19 cellular contexts compared by ENCODE assay signal in genomic region chr1:27981146-27981545, GRCh38. TPM values are rescaled to one million over a fixed set of nuclear protein-coding genes. Genes with fewer than 3 reads are reported as not detected.
DNase-seq lines count a peak whose midpoint lies in the region; ATAC-seq, FAIRE-seq and TF ChIP-seq lines count a peak whose summit lies in the region.
"Had no signal": no experiment of that assay in that cellular context is flagged by ENCODE, and none has a peak within 500 bp of the region (broad histone marks: within the 10 kb centered on the region; RNA-seq: fewer than 3 reads in every experiment).

No MANE protein-coding gene starts in this region.

- ATAC-seq in HG02642 (IDR thresholded peaks at IDR 0.05; ENCODE audit: poor library complexity, unreplicated experiment) (no peak), HG02623 (IDR thresholded peaks at IDR 0.05; ENCODE audit: unreplicated experiment) (no peak)
- ATAC-seq: mucosa of descending colon had no signal

- in situ Hi-C loops in GM23248 (cut with MboI): no loop called here

- H3F3A ChIP-seq in GM23248 (ENCODE audit: insufficient read depth): peaks cover 20% of the 10 kb centered on the region

- DNase-seq in GM23248 (peak; percentile 33), bronchial epithelial cell (ENCODE audit: low read depth) (no peak), mesenchymal stem cell (no peak), pons (ENCODE audit: low spot score) (no peak), cardiac septum (ENCODE audit: low spot score) (no peak)
- DNase-seq: activated CD4-positive, alpha-beta T cell treated with anti-CD3 and anti-CD28 coated beads, Interleukin-2, amount 10 ng/mL, durations not matched to agents 24 days and 14 days; activated naive CD4-positive, alpha-beta T cell; AML-193; amniotic stem cell; Caco-2; glutamatergic neuron; mucosa of descending colon; NCI-H2081 treated with DMSO at 0.1 percent for 48 hours; NCI-H524; spleen; stimulated activated CD4-positive, alpha-beta T cell treated with anti-CD3 and anti-CD28 coated beads, Interleukin-4, amount 100 ng/mL, for 4 hours had no signal

- H2BK120ac ChIP-seq in mesenchymal stem cell (ENCODE audit: low read depth, low read length): no peak overlapping the region

- H4K91ac ChIP-seq in mesenchymal stem cell (ENCODE audit: low read length): no peak overlapping the region

- no peak overlapping the region for H2BK12ac ChIP-seq in mesenchymal stem cell (ENCODE audit: low read length in 2 of 2)

- no peak overlapping the region for H2BK15ac ChIP-seq in mesenchymal stem cell (ENCODE audit: low read depth, poor library complexity, severe bottlenecking)

- no peaks in the 10 kb centered on the region for H3K79me1 ChIP-seq in mesenchymal stem cell (replicated peaks; ENCODE audit: low read length, poor library complexity, severe bottlenecking)

- H3K18ac ChIP-seq in mesenchymal stem cell (ENCODE audit: low read depth in 1 of 2, low read length in 2 of 2): no peak overlapping the region

- H3K23ac ChIP-seq in mesenchymal stem cell (ENCODE audit: low read length in 2 of 2): no peak overlapping the region

- H3K4me3 ChIP-seq in BLaER1 (no peak overlapping the region), GM23248 (no peak overlapping the region), bronchial epithelial cell (ENCODE audit: low read depth, low read length) (no peak overlapping the region), mesenchymal stem cell (ENCODE audit: insufficient read depth in 1 of 2, low read depth in 1 of 2, low read length in 2 of 2) (no peak overlapping the region)
- H3K4me3 ChIP-seq: mucosa of descending colon, spleen had no signal

- no peak overlapping the region for H2BK5ac ChIP-seq in mesenchymal stem cell (ENCODE audit: low read depth, low read length, poor library complexity, severe bottlenecking)

- no peak overlapping the region for H2AK5ac ChIP-seq in mesenchymal stem cell (ENCODE audit: low read length, severe bottlenecking)

- H3K14ac ChIP-seq in mesenchymal stem cell (ENCODE audit: low read length in 2 of 2): no peak overlapping the region

- H4K20me1 ChIP-seq in BLaER1 (no peaks in the 10 kb centered on the region), GM23248 (ENCODE audit: insufficient read depth) (no peaks in the 10 kb centered on the region)

- no peak overlapping the region for H3K4me2 ChIP-seq in BLaER1
- peak overlapping the region; percentile 28 for H3K4me2 ChIP-seq in GM23248 (ENCODE audit: unreplicated experiment)
- no peak overlapping the region for H3K4me2 ChIP-seq in mesenchymal stem cell (ENCODE audit: low read length, poor library complexity, severe bottlenecking)

- H3K4me1 ChIP-seq in BLaER1 (no peaks in the 10 kb centered on the region), GM23248 (ENCODE audit: insufficient read depth) (peaks cover 19% of the 10 kb centered on the region), mesenchymal stem cell (ENCODE audit: control insufficient read depth, insufficient read depth, low read depth, low read length) (peaks cover 1% of the 10 kb centered on the region)
- H3K4me1 ChIP-seq: Caco-2 had no signal

- H4K8ac ChIP-seq in mesenchymal stem cell (ENCODE audit: low read length): no peak overlapping the region

- peak; percentile 43 for FAIRE-seq in bronchial epithelial cell (lab: Jason Lieb, UNC)

- 57 to 62% methylated on average over 3 of the region's 3 CpGs for whole genome bisulfite sequencing in GM23248 (ENCODE audit: low coverage in 1 of 2, low lambda C conversion rate in 2 of 2, missing lambda C conversion rate in 2 of 2), 2 experiments
- 96% methylated on average over 3 of the region's 3 CpGs for WGBS in mesenchymal stem cell

- H3K9ac ChIP-seq in BLaER1 (0 out of 2 replicates have a peak overlapping the region, but pooled peaks have one; percentile 8), GM23248 (peak overlapping the region; percentile 16; the same call in 1 of the 2 replicates), mesenchymal stem cell (ENCODE audit: low read length) (peak overlapping the region; percentile 47)

- H3K79me2 ChIP-seq in GM23248 (ENCODE audit: insufficient read depth): no peaks in the 10 kb centered on the region

- H3K27me3 ChIP-seq in BLaER1 (no peaks in the 10 kb centered on the region), GM23248 (replicated peaks; ENCODE audit: insufficient read depth) (no peaks in the 10 kb centered on the region), bronchial epithelial cell (ENCODE audit: control insufficient read depth, insufficient read depth, low read length) (no peaks in the 10 kb centered on the region), mesenchymal stem cell (ENCODE audit: control insufficient read depth in 1 of 2, insufficient read depth in 1 of 2, low read length in 2 of 2) (no peaks in the 10 kb centered on the region)
- H3K27me3 ChIP-seq: spleen had no signal

- H2AFZ ChIP-seq in GM23248: no peak overlapping the region
- H2AFZ ChIP-seq in mesenchymal stem cell (ENCODE audit: low read depth, low read length): no peak overlapping the region

- H3K36me3 ChIP-seq in BLaER1: peaks cover 30% of the 10 kb centered on the region
- no peaks in the 10 kb centered on the region for H3K36me3 ChIP-seq in GM23248 (ENCODE audit: low read depth)
- peaks cover 3% of the 10 kb centered on the region for H3K36me3 ChIP-seq in bronchial epithelial cell (ENCODE audit: control insufficient read depth, insufficient read depth, low read length)
- H3K36me3 ChIP-seq in mesenchymal stem cell (ENCODE audit: control insufficient read depth in 1 of 2, insufficient read depth in 2 of 2, low read depth in 1 of 2, low read length in 2 of 2): peaks cover 6 to 20% of the 10 kb centered on the region in 2 experiments

- intact Hi-C loops in cardiac septum (cut with DNase I): no loop called here

- no peaks in the 10 kb centered on the region for H3K9me2 ChIP-seq in GM23248 (ENCODE audit: insufficient read depth)

- TF ChIP-seq CTCF in bronchial epithelial cell (IDR thresholded peaks at IDR 0.05; ENCODE audit: insufficient read depth, low read length, severe bottlenecking): no peak

- H3K9me3 ChIP-seq in BLaER1: no peaks in the 10 kb centered on the region
- no peaks in the 10 kb centered on the region for H3K9me3 ChIP-seq in GM23248 (ENCODE audit: low read depth)
- H3K9me3 ChIP-seq in mesenchymal stem cell (ENCODE audit: control insufficient read depth, low read length): no peaks in the 10 kb centered on the region
- H3K9me3 ChIP-seq: Caco-2, mucosa of descending colon, spleen had no signal

- H3K27ac ChIP-seq in BLaER1: no peak overlapping the region
- peak overlapping the region; percentile 41 for H3K27ac ChIP-seq in GM23248
- no peak overlapping the region for H3K27ac ChIP-seq in mesenchymal stem cell (ENCODE audit: low read length, poor library complexity, severe bottlenecking)

- no peak overlapping the region for H3K4ac ChIP-seq in mesenchymal stem cell (ENCODE audit: low read depth in 1 of 2, low read length in 2 of 2)

RNA-seq across cellular contexts. Expression of gene XKR8, which starts 21.4 kb away (rescaled TPM):
- total RNA-seq in GM23248 (2014; rRNA removed; shearing (Covaris generic)): 5.0 and 5.4 TPM in 2 replicates
- polyA plus RNA-seq in GM23248 (2016; fragmentation: Nextera tagmentation; extraction: Ambion mirVana): 8.9 and 10.0 TPM in 2 replicates
- total RNA-seq in bronchial epithelial cell (2.4 and 3.2 TPM in 2 replicates), cardiac septum (3.0 TPM)
- 12.0 TPM for polyA plus RNA-seq in mesenchymal stem cell (2013, experiment 1 of 2)
- 12.6 TPM for polyA plus RNA-seq in mesenchymal stem cell (2013, experiment 2 of 2)

RNA-seq across cellular contexts. Expression of gene SMPDL3B, which starts 46.3 kb away (rescaled TPM):
- total RNA-seq in GM23248 (2014; rRNA removed; shearing (Covaris generic)): not detected in 2 replicates
- not detected in 2 replicates for polyA plus RNA-seq in GM23248 (2016; fragmentation: Nextera tagmentation; extraction: Ambion mirVana)
- total RNA-seq in bronchial epithelial cell (2.4 and 2.7 TPM in 2 replicates), cardiac septum (not detected)
- polyA plus RNA-seq in mesenchymal stem cell (2013, experiment 1 of 2): 0.08 TPM
- polyA plus RNA-seq in mesenchymal stem cell (2013, experiment 2 of 2): 0.04 TPM
